Comparison of ENCODE assay signal across 1 cellular context in the genomic region with DNA sequence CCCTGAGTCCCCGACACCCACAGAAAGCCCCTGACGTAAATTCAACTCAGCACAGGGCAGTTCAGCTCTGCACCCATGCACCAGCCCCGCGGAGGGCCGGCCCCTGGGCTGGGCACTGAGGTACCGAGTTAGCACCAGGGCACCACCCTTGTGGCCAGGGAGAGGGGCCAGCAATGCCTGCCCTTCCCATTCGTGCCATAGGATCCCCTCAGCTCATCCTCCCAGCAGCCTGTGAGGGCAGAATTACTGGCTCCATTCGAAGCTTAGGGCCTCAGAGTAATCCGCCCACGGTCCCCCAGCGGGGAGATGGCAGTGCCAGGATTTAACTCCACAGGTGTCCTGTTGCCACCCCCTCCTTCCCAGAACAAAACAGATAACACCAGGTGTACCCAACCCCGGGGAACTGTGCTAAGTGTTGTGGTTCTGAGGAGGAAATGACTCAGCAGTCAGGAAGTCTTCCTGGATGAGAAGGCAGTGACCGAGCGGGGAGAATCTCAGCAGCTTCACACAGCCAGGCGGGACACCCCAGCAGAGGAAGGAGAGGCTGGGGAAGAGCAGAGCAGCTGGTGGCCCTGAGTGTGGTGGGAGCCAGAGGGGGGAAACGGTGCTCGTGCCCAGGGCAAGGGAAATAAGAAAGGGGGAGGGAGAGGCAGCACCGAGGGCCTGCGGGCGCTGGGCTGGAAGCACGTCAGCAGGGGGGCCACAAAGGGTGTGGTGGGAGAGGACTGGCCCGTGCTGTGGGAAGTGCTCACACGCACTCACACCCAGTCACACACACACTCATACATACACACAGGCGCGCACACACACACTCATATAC.
TF ChIP-seq lines count a peak whose summit lies in the region.

No MANE protein-coding gene starts in this region.

TF ChIP-seq in K562, 482 proteins besides CTCF, POLR2A, EP300 and RAD21 (continued from another document):
- TF ChIP-seq ETV6 (IDR thresholded peaks at IDR 0.05; ENCODE audit: borderline replicate concordance in 1 of 2, low read depth in 2 of 2, low read length in 1 of 2) (0 out of 4 replicates have a peak, but pooled peaks of 1 of the 2 experiments have one; percentile 27), ETV6 (CRISPR knock-in tag; IDR thresholded peaks at IDR 0.05; ENCODE audit: borderline replicate concordance) (no peak), BHLHE40 (IDR thresholded peaks at IDR 0.05; ENCODE audit: low read length) (no peak), TAF1 (IDR thresholded peaks at IDR 0.05; ENCODE audit: control insufficient read depth, extremely low read depth, insufficient read depth, low read length, severe bottlenecking) (no peak), ZNF197 (CRISPR knock-in tag; IDR thresholded peaks at IDR 0.05; ENCODE audit: low read depth) (no peak), NBN (IDR thresholded peaks at IDR 0.05; ENCODE audit: low read depth) (no peak), SP2 (IDR thresholded peaks at IDR 0.05; ENCODE audit: extremely low read depth, low read depth, low read length, poor library complexity, severe bottlenecking) (no peak), ZBTB2 (IDR thresholded peaks at IDR 0.05) (no peak), C11orf30 (IDR thresholded peaks at IDR 0.05; ENCODE audit: low read depth) (0 out of 2 replicates have a peak, but pooled peaks have one; percentile 15), MTA2 (IDR thresholded peaks at IDR 0.05; ENCODE audit: low read depth) (no peak)
TF ChIP-seq in K562: peak in this region for 3.
